ENCODE assay signal across 3 cellular contexts in genomic region chr10:47750360-47750759, GRCh38. TPM values are rescaled to one million over a fixed set of nuclear protein-coding genes. Genes with fewer than 3 reads are reported as not detected.
"Had no signal": no experiment of that assay in that cellular context is flagged by ENCODE, and none has a peak within 500 bp of the region (broad histone marks: within the 10 kb centered on the region; RNA-seq: fewer than 3 reads in every experiment).

No MANE protein-coding gene starts in this region.

RNA-seq across cellular contexts. Expression of gene SYT15B, which starts 13.0 kb away (rescaled TPM):
- total RNA-seq: activated T-cell treated with anti-CD3 and anti-CD28 coated beads, Interleukin-2, amount 50 U/mL, for 72 hours; bronchial epithelial cell; cardiac muscle cell had no signal
